ENCODE assay signal across 1 cellular context in the genomic region with DNA sequence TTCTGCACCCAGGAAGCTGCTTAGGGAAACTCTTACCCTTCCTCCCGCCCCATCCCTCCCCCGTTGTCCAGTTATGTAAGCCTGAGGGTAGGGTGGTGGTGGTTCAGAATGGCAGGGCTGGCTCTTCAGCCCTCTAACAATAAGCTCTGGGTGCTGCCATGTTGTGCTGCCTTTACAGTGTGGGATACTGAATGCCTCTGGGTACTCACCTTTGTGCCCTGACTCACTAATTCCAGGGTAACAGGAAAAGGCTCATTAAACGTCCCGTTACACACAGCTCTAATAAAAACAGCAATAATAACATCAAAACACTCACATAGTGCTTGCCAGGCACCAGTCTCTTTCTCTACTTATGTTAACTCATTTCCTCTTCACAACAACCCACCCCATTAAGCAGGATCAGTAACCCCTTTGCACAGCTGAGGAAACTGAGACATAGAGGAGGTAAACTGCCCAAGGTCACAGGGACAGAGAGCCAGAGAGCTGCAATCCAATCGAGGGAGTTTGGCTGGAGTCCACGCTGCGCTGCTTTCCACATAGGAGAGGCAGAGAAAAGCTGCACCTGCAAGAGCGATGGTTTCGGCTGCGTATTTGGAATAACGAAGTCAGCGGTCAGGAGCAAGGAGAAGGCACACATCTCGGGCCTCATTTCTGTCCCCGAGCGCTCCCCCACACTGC.
TF ChIP-seq lines count a peak whose summit lies in the region.

No MANE protein-coding gene starts in this region.

TF ChIP-seq in K562, 482 proteins besides CTCF, POLR2A, EP300 and RAD21:
- TF ChIP-seq ZNF143 (CRISPR knock-in tag; IDR thresholded peaks at IDR 0.05) (peak; percentile 2; the same call in 1 of the 2 replicates), IRF2 (CRISPR knock-in tag; IDR thresholded peaks at IDR 0.05) (peak; percentile 66; the same call in 1 of the 2 replicates), RBM39 (optimal IDR thresholded peaks at IDR 0.05; ENCODE audit: low read depth, low read length) (peak; percentile 45), TEAD1 (CRISPR knock-in tag; IDR thresholded peaks at IDR 0.05) (0 out of 4 replicates have a peak, but pooled peaks of 1 of the 2 experiments have one; percentile 49), FOXP1 (CRISPR knock-in tag; IDR thresholded peaks at IDR 0.05) (0 out of 2 replicates have a peak, but pooled peaks have one; percentile 20), L3MBTL2 (IDR thresholded peaks at IDR 0.05) (no peak)
- TF ChIP-seq, protein P1, sequence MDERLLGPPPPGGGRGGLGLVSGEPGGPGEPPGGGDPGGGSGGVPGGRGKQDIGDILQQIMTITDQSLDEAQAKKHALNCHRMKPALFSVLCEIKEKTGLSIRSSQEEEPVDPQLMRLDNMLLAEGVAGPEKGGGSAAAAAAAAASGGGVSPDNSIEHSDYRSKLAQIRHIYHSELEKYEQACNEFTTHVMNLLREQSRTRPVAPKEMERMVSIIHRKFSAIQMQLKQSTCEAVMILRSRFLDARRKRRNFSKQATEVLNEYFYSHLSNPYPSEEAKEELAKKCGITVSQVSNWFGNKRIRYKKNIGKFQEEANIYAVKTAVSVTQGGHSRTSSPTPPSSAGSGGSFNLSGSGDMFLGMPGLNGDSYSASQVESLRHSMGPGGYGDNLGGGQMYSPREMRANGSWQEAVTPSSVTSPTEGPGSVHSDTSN (CRISPR knock-in tag; IDR thresholded peaks at IDR 0.05; ENCODE audit: low read depth): no peak
- TF ChIP-seq, protein P1 (tag; conservative IDR thresholded peaks at IDR 0.05; ENCODE audit: low read depth): no peak
TF ChIP-seq in K562: peak in this region for 5.
